In the genomic region with DNA sequence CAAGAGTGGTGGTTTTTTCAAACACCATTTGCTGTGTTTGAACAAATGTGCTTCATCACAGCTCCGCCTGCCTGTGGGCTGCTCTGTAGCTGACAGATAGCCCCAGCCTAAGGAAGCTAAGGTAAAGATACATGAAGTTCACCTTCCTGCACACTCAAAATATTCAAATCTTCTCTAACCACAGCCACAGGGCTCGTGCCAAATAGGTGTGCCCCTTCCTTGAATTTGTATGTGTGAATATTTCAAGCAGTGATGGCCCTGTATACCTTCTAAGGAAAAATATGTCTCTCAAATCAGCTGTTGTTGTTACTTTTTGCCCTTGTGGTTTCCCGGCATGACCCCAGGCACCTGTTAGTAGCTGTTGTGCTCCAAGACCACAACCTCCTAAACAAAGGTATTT, we compare ENCODE assay signal across 10 cellular contexts.
DNase-seq lines count a peak whose midpoint lies in the region; ATAC-seq and TF ChIP-seq lines count a peak whose summit lies in the region.
"Had no signal": no experiment of that assay in that cellular context is flagged by ENCODE, and none has a peak within 500 bp of the region (broad histone marks: within the 10 kb centered on the region; RNA-seq: fewer than 3 reads in every experiment).

No MANE protein-coding gene starts in this region.

- peak overlapping the region; percentile 57 for H3K27ac Mint-ChIP-seq in CD4-positive, alpha-beta T cell
- H3K27ac Mint-ChIP-seq in effector memory CD8-positive, alpha-beta T cell = peak overlapping the region; percentile 77 to 92

- H3K27ac ChIP-seq in CD4-positive, alpha-beta T cell (ENCODE audit: low read depth, low read length) = no peak overlapping the region

- no peaks in the 10 kb centered on the region for H3K27me3 ChIP-seq in CD4-positive, alpha-beta T cell (ENCODE audit: control insufficient read depth, insufficient read depth, low read length)

- intact Hi-C loops in CD4-positive, alpha-beta T cell (cut with DNase I, micrococcal nuclease) = loop anchor here in 1 of 2 experiments (5.0 kb wide), 1 partner anchor 585 kb away; no protein-coding TSS in a partner anchor

- H3K4me1 Mint-ChIP-seq in CD4-positive, alpha-beta T cell (ENCODE audit: low read depth) = peaks cover 32% of the 10 kb centered on the region
- H3K4me1 Mint-ChIP-seq in effector memory CD8-positive, alpha-beta T cell (ENCODE audit: low read depth in 2 of 2) = peaks cover 34 to 41% of the 10 kb centered on the region in 2 donors

- DNase-seq in CD4-positive, alpha-beta T cell = peak in 7 of 10 experiments; percentile 3 to 27 (median 13)
- peak; percentile 88 for DNase-seq in NCI-H526 treated with DMSO at 0.1 percent for 48 hours (lab: John Stamatoyannopoulos, UW)
- DNase-seq in effector memory CD8-positive, alpha-beta T cell = peak; percentile 36 to 39 (median 37)
- no peak for DNase-seq in NCI-H748 (lab: John Stamatoyannopoulos, UW; ENCODE audit: unreplicated experiment)
- no peak for DNase-seq in retina
- DNase-seq in NCI-H82 (lab: John Stamatoyannopoulos, UW) = no peak
- DNase-seq: DMS79, NCI-H510A treated with DMSO at 0.1 percent for 48 hours had no signal

- no peak for TF ChIP-seq CTCF in CD4-positive, alpha-beta T cell (IDR thresholded peaks at IDR 0.05)

- peak; percentile 88 for ATAC-seq in CD4-positive, alpha-beta T cell (ENCODE audit: poor library complexity)
- ATAC-seq in GM19324 (IDR thresholded peaks at IDR 0.05; ENCODE audit: low FRiP score, unreplicated experiment) = peak; percentile 70
- peak; percentile 94 for ATAC-seq in effector memory CD8-positive, alpha-beta T cell (replicated peaks)
- no peak for ATAC-seq in HG03520 (IDR thresholded peaks at IDR 0.05; ENCODE audit: unreplicated experiment)

- no peaks in the 10 kb centered on the region for H3K9me3 ChIP-seq in CD4-positive, alpha-beta T cell (ENCODE audit: control insufficient read depth, low read length)

- no peaks in the 10 kb centered on the region for H3K9me3 Mint-ChIP-seq in CD4-positive, alpha-beta T cell
- H3K9me3 Mint-ChIP-seq in effector memory CD8-positive, alpha-beta T cell = no peaks in the 10 kb centered on the region

- peaks cover 8% of the 10 kb centered on the region for H3K27me3 Mint-ChIP-seq in CD4-positive, alpha-beta T cell
- no peaks in the 10 kb centered on the region for H3K27me3 Mint-ChIP-seq in effector memory CD8-positive, alpha-beta T cell

- H3K4me3 Mint-ChIP-seq in CD4-positive, alpha-beta T cell = peak overlapping the region; percentile 54
- H3K4me3 Mint-ChIP-seq in effector memory CD8-positive, alpha-beta T cell = peak overlapping the region; percentile 59 to 68

- POLR2A ChIA-PET in CD4-positive, alpha-beta T cell (lab: Charles Lee) = interaction anchor here (0.6 to 1.3 kb wide), 6 partner anchors 22 to 512 kb away, joined by 3 to 6 read pairs (median 4); partner anchors contain the start of genes SSR3 and TIPARP

- CTCF ChIA-PET in CD4-positive, alpha-beta T cell (lab: Charles Lee) = interaction anchor here (1.6 kb wide), 1 partner anchor 14 kb away, joined by 5 read pairs; no protein-coding TSS in a partner anchor

- no peaks in the 10 kb centered on the region for H3K36me3 Mint-ChIP-seq in CD4-positive, alpha-beta T cell (ENCODE audit: low read depth)
- no peaks in the 10 kb centered on the region for H3K36me3 Mint-ChIP-seq in effector memory CD8-positive, alpha-beta T cell (ENCODE audit: insufficient read depth)

Comparison
In these comparisons a context has a peak if more than half of its experiments do, and no peak if none do; other contexts are left out.
1. DNase-seq: peak in CD4-positive, alpha-beta T cell (7 of 10), NCI-H526 treated with DMSO at 0.1 percent for 48 hours (single experiment) and effector memory CD8-positive, alpha-beta T cell (3 of 3); none in NCI-H748 (single experiment), retina (single experiment) and NCI-H82 (single experiment).